22 cellular contexts compared by ENCODE assay signal in the genomic region with DNA sequence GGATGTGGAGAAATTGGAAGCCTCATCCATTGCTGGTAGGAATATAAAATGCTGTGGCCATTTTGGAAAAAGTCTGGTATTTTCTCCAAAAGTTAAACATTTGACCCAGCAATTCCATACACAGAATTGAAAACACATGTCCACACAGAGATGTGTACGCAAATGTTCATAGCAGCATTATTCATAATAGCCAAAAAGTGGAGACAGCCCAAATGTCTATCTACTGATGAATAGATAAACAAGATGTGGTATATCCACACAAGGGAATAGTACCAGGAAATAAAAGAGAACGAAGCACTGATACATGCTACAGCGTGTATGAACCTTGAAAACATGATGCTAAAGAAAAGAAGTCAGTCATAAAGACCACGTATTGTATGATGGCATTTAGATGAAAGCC. TPM values are rescaled to one million over a fixed set of nuclear protein-coding genes. Genes with fewer than 3 reads are reported as not detected.
"Had no signal": no experiment of that assay in that cellular context is flagged by ENCODE, and none has a peak within 500 bp of the region (broad histone marks: within the 10 kb centered on the region; RNA-seq: fewer than 3 reads in every experiment).

No MANE protein-coding gene starts in this region.

- DNase-seq: Kasumi-1, MM.1S, NCI-H1092 treated with DMSO at 0.1 percent for 48 hours, NCI-H1436, NCI-H187, NCI-H2029, NCI-H2081 treated with DMSO at 0.1 percent for 48 hours, NCI-H2171, NCI-H226, NCI-H510A, NCI-H524 treated with DMSO at 0.1 percent for 48 hours, NCI-H69, NCI-H774, Right ventricle myocardium superior, RPMI8226, SIG-M5 had no signal

- ATAC-seq: K562 had no signal

- H3K36me3 ChIP-seq: SJSA1 had no signal

- H3K9ac ChIP-seq: KMS-11 had no signal

- H3K4me1 ChIP-seq: SJSA1 had no signal

- H3K4me2 ChIP-seq: KMS-11 had no signal

- H3K27ac ChIP-seq: HL-60, KMS-11, SJSA1, SK-N-MC had no signal

- H3K9me3 ChIP-seq: SJSA1 had no signal

- H3K4me3 ChIP-seq: K562, SJSA1, SK-N-MC had no signal

RNA-seq across cellular contexts. Expression of a gene that starts 40.5 kb away (rescaled TPM):
- total RNA-seq: K562, SJSA1 had no signal
- polyA plus RNA-seq: IgD-negative memory B cell had no signal
